Comparison of ENCODE assay signal across 23 cellular contexts in genomic region chr5:112374356-112374755, GRCh38. TPM values are rescaled to one million over a fixed set of nuclear protein-coding genes. Genes with fewer than 3 reads are reported as not detected.
DNase-seq lines count a peak whose midpoint lies in the region; ATAC-seq, FAIRE-seq and TF ChIP-seq lines count a peak whose summit lies in the region.
"Had no signal": no experiment of that assay in that cellular context is flagged by ENCODE, and none has a peak within 500 bp of the region (broad histone marks: within the 10 kb centered on the region; RNA-seq: fewer than 3 reads in every experiment).

No MANE protein-coding gene starts in this region.

- no peaks in the 10 kb centered on the region for H3K27me3 Mint-ChIP-seq in type B pancreatic cell
- no peaks in the 10 kb centered on the region for H3K27me3 Mint-ChIP-seq in osteocyte (ENCODE audit: unreplicated experiment)

- no peak overlapping the region for H3K4me3 ChIP-seq in endothelial cell of umbilical vein (replicated peaks in 1 of 3; ENCODE audit: insufficient read depth in 1 of 3, low read depth in 1 of 3, low read length in 3 of 3)
- H3K4me3 ChIP-seq: BLaER1, GM12878, GM23248 had no signal

- CTCF ChIA-PET in endothelial cell of umbilical vein (lab: Charles Lee) = interaction anchor here (0.9 to 1.2 kb wide), 2 partner anchors 16 to 23 kb away, joined by 3 to 4 read pairs; no protein-coding TSS in a partner anchor

- H3K79me2 ChIP-seq in endothelial cell of umbilical vein (ENCODE audit: control insufficient read depth, insufficient read depth, low read length) = no peaks in the 10 kb centered on the region

- H3K36me3 Mint-ChIP-seq in type B pancreatic cell (peaks cover 3% of the 10 kb centered on the region), osteocyte (ENCODE audit: unreplicated experiment) (no peaks in the 10 kb centered on the region)
- H3K36me3 Mint-ChIP-seq: CD4-positive, CD25-positive, alpha-beta regulatory T cell; CD8-positive, alpha-beta T cell had no signal

- no peaks in the 10 kb centered on the region for H3K9me3 ChIP-seq in endothelial cell of umbilical vein (replicated peaks; ENCODE audit: control insufficient read depth, insufficient read depth, low read length)
- H3K9me3 ChIP-seq: BLaER1, Caco-2 had no signal

- no peak overlapping the region for H3K27ac ChIP-seq in endothelial cell of umbilical vein (ENCODE audit: insufficient read depth, low read depth, low read length)
- H3K27ac ChIP-seq in foreskin keratinocyte = no peak overlapping the region
- H3K27ac ChIP-seq: BLaER1, C4-2B, GM23248 had no signal

- no peaks in the 10 kb centered on the region for H4K20me1 ChIP-seq in endothelial cell of umbilical vein (replicated peaks; ENCODE audit: control insufficient read depth, extremely low read depth, insufficient read depth, low read length)
- H4K20me1 ChIP-seq: BLaER1 had no signal

- H3K4me3 Mint-ChIP-seq in type B pancreatic cell (no peak overlapping the region), osteocyte (ENCODE audit: unreplicated experiment) (no peak overlapping the region)
- H3K4me3 Mint-ChIP-seq: B cell; CD4-positive, CD25-positive, alpha-beta regulatory T cell; CD8-positive, alpha-beta T cell had no signal

- dilution Hi-C loops in endothelial cell of umbilical vein (cut with MboI; ENCODE audit: extremely low pct_ligation_motif_present, low sequenced_read_pairs) = no loop called here

- no peaks in the 10 kb centered on the region for H3K27me3 ChIP-seq in endothelial cell of umbilical vein (ENCODE audit: control insufficient read depth in 2 of 2, insufficient read depth in 2 of 2, low read length in 2 of 2)
- H3K27me3 ChIP-seq in foreskin keratinocyte = no peaks in the 10 kb centered on the region
- H3K27me3 ChIP-seq: BLaER1 had no signal

- no peak overlapping the region for H3K9ac ChIP-seq in endothelial cell of umbilical vein (replicated peaks; ENCODE audit: extremely low read depth, insufficient read depth, low read length)
- H3K9ac ChIP-seq: BLaER1, GM23248 had no signal

- TF ChIP-seq POLR2A in endothelial cell of umbilical vein (IDR thresholded peaks at IDR 0.05; ENCODE audit: low read depth, low read length) = no peak

- no peaks in the 10 kb centered on the region for H3K4me1 ChIP-seq in endothelial cell of umbilical vein (ENCODE audit: control insufficient read depth, extremely low read depth, insufficient read depth, low read length)
- no peaks in the 10 kb centered on the region for H3K4me1 ChIP-seq in foreskin keratinocyte
- H3K4me1 ChIP-seq: BLaER1, Caco-2 had no signal

- POLR2A ChIA-PET in endothelial cell of umbilical vein (lab: Charles Lee) = no interaction called here

- H3K9me1 ChIP-seq in endothelial cell of umbilical vein (replicated peaks; ENCODE audit: control insufficient read depth, extremely low read depth, insufficient read depth, low read length) = no peaks in the 10 kb centered on the region

- intact Hi-C loops in endothelial cell of umbilical vein (cut with micrococcal nuclease) = no loop called here

- no TSS peak for BruUV-seq in endothelial cell of umbilical vein (replicated peaks; lab: Mats Ljungman, UMichigan)

- ATAC-seq in foreskin keratinocyte (peak; percentile 54), omental fat pad (ENCODE audit: low FRiP score) (peak; percentile 74)
- ATAC-seq: CD8-positive, alpha-beta T cell; GM12878 had no signal

- no peak for TF ChIP-seq CTCF in endothelial cell of umbilical vein (IDR thresholded peaks at IDR 0.05; ENCODE audit: extremely low read depth in 1 of 2, insufficient read depth in 1 of 2, low read depth in 1 of 2, low read length in 2 of 2)
- no peak for TF ChIP-seq CTCF in foreskin keratinocyte (conservative IDR thresholded peaks at IDR 0.05)
- TF ChIP-seq CTCF in omental fat pad (IDR thresholded peaks at IDR 0.05) = no peak
- TF ChIP-seq CTCF in type B pancreatic cell (conservative IDR thresholded peaks at IDR 0.05) = no peak
- TF ChIP-seq CTCF in osteocyte (IDR thresholded peaks at IDR 0.05) = no peak

- DNase-seq in endothelial cell of umbilical vein (ENCODE audit: low read depth, low spot score) (no peak), foreskin keratinocyte (no peak), omental fat pad (ENCODE audit: low spot score) (no peak), type B pancreatic cell (ENCODE audit: extremely low spot score, unreplicated experiment) (no peak), NCI-H1092 (lab: John Stamatoyannopoulos, UW) (no peak), EL (no peak), osteocyte (ENCODE audit: extremely low spot score, unreplicated experiment) (no peak)
- DNase-seq: Caco-2; CD4-positive, CD25-positive, alpha-beta regulatory T cell; CD8-positive, alpha-beta T cell; DMS153; DND-41; GDM1; GM23248; H7; HCEC 1CT had no signal

- H3K4me1 Mint-ChIP-seq in type B pancreatic cell (ENCODE audit: unreplicated experiment) = peaks cover 3% of the 10 kb centered on the region
- H3K4me1 Mint-ChIP-seq in osteocyte (ENCODE audit: unreplicated experiment) = no peaks in the 10 kb centered on the region
- H3K4me1 Mint-ChIP-seq: CD4-positive, CD25-positive, alpha-beta regulatory T cell had no signal

- H3K36me3 ChIP-seq in endothelial cell of umbilical vein (ENCODE audit: control insufficient read depth in 2 of 2, extremely low read depth in 1 of 2, insufficient read depth in 2 of 2, low read length in 2 of 2) = no peaks in the 10 kb centered on the region
- H3K36me3 ChIP-seq: BLaER1 had no signal

- peak; percentile 21 for FAIRE-seq in endothelial cell of umbilical vein (lab: Jason Lieb, UNC)
- FAIRE-seq: GM12878, GM19239, H1 had no signal

- no peak overlapping the region for H2AFZ ChIP-seq in endothelial cell of umbilical vein (ENCODE audit: low read depth, low read length)
- H2AFZ ChIP-seq: GM23248 had no signal

- H3K4me2 ChIP-seq in endothelial cell of umbilical vein (ENCODE audit: insufficient read depth, low read length) = no peak overlapping the region
- H3K4me2 ChIP-seq: BLaER1 had no signal

- peak overlapping the region; percentile 6 for H3K27ac Mint-ChIP-seq in type B pancreatic cell
- H3K27ac Mint-ChIP-seq in osteocyte (ENCODE audit: unreplicated experiment) = no peak overlapping the region
- H3K27ac Mint-ChIP-seq: B cell; CD4-positive, CD25-positive, alpha-beta regulatory T cell; CD8-positive, alpha-beta T cell had no signal

- H3K9me3 Mint-ChIP-seq in type B pancreatic cell (no peaks in the 10 kb centered on the region), osteocyte (ENCODE audit: unreplicated experiment) (no peaks in the 10 kb centered on the region)
- H3K9me3 Mint-ChIP-seq: CD8-positive, alpha-beta T cell had no signal

TF ChIP-seq in endothelial cell of umbilical vein, 7 proteins besides CTCF, POLR2A, EP300 and RAD21:
- TF ChIP-seq FOS (IDR thresholded peaks at IDR 0.05; ENCODE audit: borderline replicate concordance, insufficient read depth, low read length) (no peak), EZH2 (IDR thresholded peaks at IDR 0.05; ENCODE audit: borderline replicate concordance, low read depth, low read length, severe bottlenecking) (no peak), MAX (IDR thresholded peaks at IDR 0.05; ENCODE audit: insufficient read depth, insufficient read length) (no peak), GATA2 (IDR thresholded peaks at IDR 0.05; ENCODE audit: insufficient read depth, insufficient read length, low read depth, low read length) (no peak), JUN (IDR thresholded peaks at IDR 0.05; ENCODE audit: borderline replicate concordance, insufficient read depth, insufficient read length, low read depth) (no peak), POLR2AphosphoS5 (IDR thresholded peaks at IDR 0.05; ENCODE audit: insufficient read depth, low read depth, low read length) (no peak), MYC (IDR thresholded peaks at IDR 0.05; ENCODE audit: low read depth, low read length) (no peak)

RNA-seq across cellular contexts. Expression of gene EPB41L4A, which starts 44.7 kb away (rescaled TPM):
- total RNA-seq in endothelial cell of umbilical vein = 17.9 and 18.0 TPM in 2 replicates
- 4.2 and 6.0 TPM in 2 replicates for polyA plus RNA-seq in endothelial cell of umbilical vein
- 3.9 and 4.4 TPM in 2 replicates for polyA plus RNA-seq in endothelial cell of umbilical vein (2011; cell fraction: cytosol; rRNA removed)
- 13.6 and 13.7 TPM in 2 replicates for polyA plus RNA-seq in endothelial cell of umbilical vein (2011; cell fraction: nucleus; rRNA removed)
- polyA plus RNA-seq in endothelial cell of umbilical vein (2012) = 7.8 and 10.2 TPM in 2 replicates
- polyA minus RNA-seq in endothelial cell of umbilical vein = 12.5 and 21.7 TPM in 2 replicates
- polyA minus RNA-seq in endothelial cell of umbilical vein (2011; cell fraction: cytosol; rRNA and poly(A)+ RNA removed) = 3.9 TPM
- 50.6 and 62.4 TPM in 2 replicates for polyA minus RNA-seq in endothelial cell of umbilical vein (2011; cell fraction: nucleus; rRNA and poly(A)+ RNA removed)
- total RNA-seq in foreskin keratinocyte = 2.5 and 9.3 TPM in 2 replicates
- polyA plus RNA-seq in foreskin keratinocyte = 0.88 and 2.6 TPM in 2 replicates
- 10 to 100 TPM; 17.8 to 64.3 (median 22.0) TPM for total RNA-seq in omental fat pad
- 27.2 and 41.8 TPM in 2 replicates for total RNA-seq in type B pancreatic cell (ENCODE audit: low replicate concordance)
- total RNA-seq in osteocyte = 2.6 and 2.7 TPM in 2 replicates
- total RNA-seq: A673; CD4-positive, CD25-positive, alpha-beta regulatory T cell had no signal
